Comparison of ENCODE assay signal across 12 cellular contexts in genomic region chr11:8265681-8266241, GRCh38. TPM values are rescaled to one million over a fixed set of nuclear protein-coding genes. Genes with fewer than 3 reads are reported as not detected.
DNase-seq lines count a peak whose midpoint lies in the region; ATAC-seq, FAIRE-seq and TF ChIP-seq lines count a peak whose summit lies in the region.
"Had no signal": no experiment of that assay in that cellular context is flagged by ENCODE, and none has a peak within 500 bp of the region (broad histone marks: within the 10 kb centered on the region; RNA-seq: fewer than 3 reads in every experiment).

No MANE protein-coding gene starts in this region.

- no peaks in the 10 kb centered on the region for H4K20me1 ChIP-seq in keratinocyte (ENCODE audit: control insufficient read depth, extremely low read depth, insufficient read depth, low read length)

- no peaks in the 10 kb centered on the region for H3K9me1 ChIP-seq in keratinocyte (ENCODE audit: control insufficient read depth, extremely low read depth, insufficient read depth, low read length)

- H3K4me1 ChIP-seq in left ventricle myocardium inferior (peaks cover 32% of the 10 kb centered on the region), heart left ventricle (peaks cover 3 to 35% (median 19%) of the 10 kb centered on the region in 12 donors), keratinocyte (ENCODE audit: control insufficient read depth, extremely low read depth, insufficient read depth, low read length) (peaks cover 18% of the 10 kb centered on the region)

- TF ChIP-seq CTCF in left ventricle myocardium inferior (IDR thresholded peaks at IDR 0.05; ENCODE audit: borderline replicate concordance) (peak; percentile 32), heart left ventricle (IDR thresholded peaks at IDR 0.05) (peak in 3 of 12 donors; percentile 5 to 14 (median 5)), WERI-Rb-1 (IDR thresholded peaks at IDR 0.05; ENCODE audit: low read depth, low read length) (peak; percentile 78), keratinocyte (optimal IDR thresholded peaks at IDR 0.05 in 1 of 3, IDR thresholded peaks at IDR 0.05 in 1 of 3, conservative IDR thresholded peaks at IDR 0.05 in 1 of 3; ENCODE audit: extremely low read depth in 1 of 3, insufficient read depth in 2 of 3, low read length in 3 of 3) (peak; percentile 23 to 37 (median 25))

- WGBS in heart left ventricle, 4 donors, result 46 to 90% (median 66%) methylated on average over 2 to 6 of the region's 6 CpGs

- H3K27me3 ChIP-seq in left ventricle myocardium inferior (ENCODE audit: low read depth) (peaks cover 98% of the 10 kb centered on the region), heart left ventricle (peaks cover 21 to 91% (median 60%) of the 10 kb centered on the region in 9 donors), WERI-Rb-1 (ENCODE audit: insufficient read depth, low read depth, severe bottlenecking) (no peaks in the 10 kb centered on the region), keratinocyte (ENCODE audit: control insufficient read depth, extremely low read depth, insufficient read depth, low read length) (peaks cover 73% of the 10 kb centered on the region)

- no peaks in the 10 kb centered on the region for H3K79me2 ChIP-seq in keratinocyte (ENCODE audit: control insufficient read depth, insufficient read depth, low read length)

- no peak overlapping the region for H2AFZ ChIP-seq in keratinocyte (ENCODE audit: control insufficient read depth, low read length)

- H3K9me3 ChIP-seq in left ventricle myocardium inferior (replicated peaks), result no peaks in the 10 kb centered on the region
- no peaks in the 10 kb centered on the region for H3K9me3 ChIP-seq in heart left ventricle
- no peaks in the 10 kb centered on the region for H3K9me3 ChIP-seq in WERI-Rb-1 (ENCODE audit: severe bottlenecking)
- H3K9me3 ChIP-seq in keratinocyte (ENCODE audit: control insufficient read depth, low read depth, low read length), result no peaks in the 10 kb centered on the region

- no peak overlapping the region for H3K4me3 ChIP-seq in left ventricle myocardium inferior
- no peak overlapping the region for H3K4me3 ChIP-seq in heart left ventricle
- no peak overlapping the region for H3K4me3 ChIP-seq in WERI-Rb-1 (ENCODE audit: low read depth, low read length)
- no peak overlapping the region for H3K4me3 ChIP-seq in keratinocyte (ENCODE audit: control insufficient read depth in 2 of 3, extremely low read depth in 1 of 3, insufficient read depth in 2 of 3, low read depth in 1 of 3, low read length in 3 of 3)

- TF ChIP-seq POLR2A in heart left ventricle (IDR thresholded peaks at IDR 0.05), result no peak

- H3K36me3 ChIP-seq in left ventricle myocardium inferior (no peaks in the 10 kb centered on the region), heart left ventricle (no peaks in the 10 kb centered on the region), WERI-Rb-1 (no peaks in the 10 kb centered on the region), keratinocyte (ENCODE audit: control insufficient read depth in 2 of 2, extremely low read depth in 1 of 2, insufficient read depth in 2 of 2, low read length in 2 of 2) (no peaks in the 10 kb centered on the region)

- DNase-seq in left ventricle myocardium inferior (no peak), heart left ventricle (no peak), WERI-Rb-1 (peak; percentile 70), keratinocyte (ENCODE audit: low read depth, low spot score) (no peak), NCI-H1436 (lab: John Stamatoyannopoulos, UW) (no peak), NCI-H2029 (lab: John Stamatoyannopoulos, UW) (no peak)
- DNase-seq: activated naive CD4-positive, alpha-beta T cell; NCI-H146 had no signal

- no peak for FAIRE-seq in keratinocyte (lab: Jason Lieb, UNC)
- FAIRE-seq: GM12892 had no signal

- H3K4me2 ChIP-seq in keratinocyte (ENCODE audit: control insufficient read depth, extremely low read depth, insufficient read depth, low read depth, low read length), result no peak overlapping the region

- H3K27ac ChIP-seq in left ventricle myocardium inferior (replicated peaks), result no peak overlapping the region
- no peak overlapping the region for H3K27ac ChIP-seq in heart left ventricle
- H3K27ac ChIP-seq in WERI-Rb-1, result peak overlapping the region; percentile 89
- H3K27ac ChIP-seq in keratinocyte (ENCODE audit: control insufficient read depth, insufficient read depth, low read length), result no peak overlapping the region
- H3K27ac ChIP-seq: C4-2B had no signal

- intact Hi-C loops in left ventricle myocardium inferior (cut with micrococcal nuclease), result no loop called here
- intact Hi-C loops in heart left ventricle (cut with DNase I), result no loop called here

- H3K9ac ChIP-seq in keratinocyte (ENCODE audit: control insufficient read depth, extremely low read depth, insufficient read depth, low read length), result no peak overlapping the region

- dilution Hi-C loops in keratinocyte (cut with MboI; ENCODE audit: extremely low pct_ligation_motif_present, low sequenced_read_pairs), result no loop called here

- ATAC-seq in heart left ventricle (no peak), GM18517 (IDR thresholded peaks at IDR 0.05; ENCODE audit: unreplicated experiment) (no peak), HG02852 (IDR thresholded peaks at IDR 0.05; ENCODE audit: unreplicated experiment) (no peak)

RNA-seq across cellular contexts. Expression of gene LMO1, which starts 2.1 kb away (rescaled TPM):
- total RNA-seq in left ventricle myocardium inferior, result 2.3 TPM
- 1 to 10 TPM in 6 of 9 donors, under 1 TPM in 2, not detected in 1; 0.75 to 4.1 (median 2.4) TPM for total RNA-seq in heart left ventricle
- polyA plus RNA-seq in heart left ventricle, result 1 to 10 TPM in 1 of 2 donors, under 1 TPM in 1; 0.42 to 2.2 TPM
- 0.08 to 0.18 TPM in 2 of 3 replicates, not detected in the other for polyA plus RNA-seq in keratinocyte
- polyA plus RNA-seq in keratinocyte (2011; ENCODE audit: low read depth), result not detected
- polyA plus RNA-seq in keratinocyte (2011; cell fraction: cytosol; rRNA removed), result not detected in 2 replicates
- not detected in 2 replicates for polyA plus RNA-seq in keratinocyte (2011; cell fraction: nucleus; rRNA removed)
- not detected in 2 replicates for polyA plus RNA-seq in keratinocyte (2012; ENCODE audit: low replicate concordance)
- not detected in 3 replicates for polyA minus RNA-seq in keratinocyte
- not detected for polyA minus RNA-seq in keratinocyte (2011; cell fraction: cytosol; rRNA and poly(A)+ RNA removed)
- polyA minus RNA-seq in keratinocyte (2011; cell fraction: nucleus; rRNA and poly(A)+ RNA removed), result not detected in 2 replicates
